Comparison of ENCODE assay signal across 1 cellular context in the genomic region with DNA sequence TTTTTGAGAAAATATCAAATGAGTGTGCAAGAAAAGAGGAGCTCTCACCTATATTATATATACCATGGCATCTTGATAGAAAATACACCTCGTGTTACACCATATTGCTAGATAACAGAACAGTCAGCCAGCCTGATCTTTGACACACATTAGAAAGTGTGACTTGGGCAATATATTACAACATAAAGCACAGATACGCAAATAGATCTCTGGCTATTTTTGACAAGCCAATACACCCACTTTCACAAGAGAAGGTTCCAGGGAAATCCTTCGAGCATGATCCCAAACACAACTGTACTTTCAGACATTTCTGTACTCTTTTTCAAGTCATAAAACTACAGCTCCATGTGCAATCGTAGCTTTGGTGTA.
TF ChIP-seq lines count a peak whose summit lies in the region.

No MANE protein-coding gene starts in this region.

TF ChIP-seq in liver, 16 proteins besides CTCF, POLR2A, EP300 and RAD21:
- TF ChIP-seq MAX (IDR thresholded peaks at IDR 0.05), result no peak
- TF ChIP-seq ZBTB33 (IDR thresholded peaks at IDR 0.05), result no peak
- TF ChIP-seq RXRA (IDR thresholded peaks at IDR 0.05), result peak; percentile 22 to 32
- no peak for TF ChIP-seq JUND (IDR thresholded peaks at IDR 0.05)
